In the genomic region with DNA sequence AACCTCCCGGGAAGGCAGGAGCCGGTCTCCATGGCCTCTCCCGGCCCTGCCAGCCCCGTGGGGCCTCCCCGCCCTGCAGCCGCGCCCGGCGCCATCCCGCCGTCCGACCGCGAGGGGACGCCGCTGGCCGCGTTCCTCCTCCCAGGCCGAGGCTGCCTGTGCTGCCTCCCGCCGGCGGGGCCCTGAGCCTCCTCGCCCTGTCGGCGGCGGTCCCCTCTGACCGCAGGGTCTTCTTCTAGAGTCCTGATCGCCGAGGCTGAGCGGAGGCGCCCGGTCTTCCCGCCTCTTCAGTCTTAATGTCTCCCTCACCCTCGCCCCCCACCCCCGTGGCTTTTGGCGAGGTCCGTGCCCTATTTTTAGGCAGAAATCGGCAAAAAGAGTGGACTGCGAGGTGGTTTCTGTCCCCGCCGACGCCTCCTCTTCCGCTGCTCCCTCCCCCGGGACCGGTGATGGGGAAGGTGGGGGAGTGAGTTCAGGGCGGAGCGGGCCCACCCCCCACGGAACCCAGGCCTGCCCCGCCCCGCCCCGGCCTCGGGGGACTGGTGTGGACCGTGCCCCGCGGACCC, we compare ENCODE assay signal across 8 cellular contexts. TPM values are rescaled to one million over a fixed set of nuclear protein-coding genes. Genes with fewer than 3 reads are reported as not detected.
A peak's percentile ranks its signal among the peaks of the same experiment; 100 is the strongest.
DNase-seq lines count a peak whose midpoint lies in the region; ATAC-seq and TF ChIP-seq lines count a peak whose summit lies in the region.

No MANE protein-coding gene starts in this region.

- no peaks in the 10 kb centered on the region for H3K9me3 Mint-ChIP-seq in activated T-cell treated with anti-CD3 and anti-CD28 coated beads, Interleukin-2, amount 50 U/mL, for 4 hours

- TF ChIP-seq CTCF in AG09309 (IDR thresholded peaks at IDR 0.05; ENCODE audit: control insufficient read depth, insufficient read depth, low read depth, low read length, missing control alignments) (peak; percentile 58), fibroblast of the aortic adventitia (IDR thresholded peaks at IDR 0.05; ENCODE audit: insufficient read depth, low read length) (peak; percentile 57), parathyroid adenoma (IDR thresholded peaks at IDR 0.05) (peak; percentile 19)

- no peaks in the 10 kb centered on the region for H3K36me3 Mint-ChIP-seq in activated T-cell treated with anti-CD3 and anti-CD28 coated beads, Interleukin-2, amount 50 U/mL, for 4 hours (ENCODE audit: insufficient read depth)

- H3K4me2 ChIP-seq in parathyroid adenoma (ENCODE audit: low read length): peak overlapping the region; percentile 44

- H3K4me3 ChIP-seq in AG09309 (ENCODE audit: control insufficient read depth, low read depth, low read length): peak overlapping the region; percentile 44
- peak overlapping the region; percentile 51 for H3K4me3 ChIP-seq in fibroblast of the aortic adventitia (ENCODE audit: low read depth, low read length)
- peak overlapping the region; percentile 20 for H3K4me3 ChIP-seq in parathyroid adenoma (ENCODE audit: low read depth, low read length)

- H3K79me2 ChIP-seq in parathyroid adenoma: no peaks in the 10 kb centered on the region

- H3K4me1 ChIP-seq in parathyroid adenoma: peaks cover 16% of the 10 kb centered on the region

- peak; percentile 18 for TF ChIP-seq POLR2A in GM19193 (IDR thresholded peaks at IDR 0.05; ENCODE audit: extremely low read depth, insufficient read depth, insufficient read length)

- no peak overlapping the region for H3K9ac ChIP-seq in parathyroid adenoma

- H3K9me3 ChIP-seq in parathyroid adenoma (ENCODE audit: control insufficient read depth, low read length): no peaks in the 10 kb centered on the region

- H3K4me3 Mint-ChIP-seq in activated T-cell treated with anti-CD3 and anti-CD28 coated beads, Interleukin-2, amount 50 U/mL, for 4 hours: peak overlapping the region; percentile 58

- H2AFZ ChIP-seq in parathyroid adenoma: peak overlapping the region; percentile 60

- H3K27ac ChIP-seq in parathyroid adenoma: no peak overlapping the region

- CTCF ChIA-PET in HEK293T (lab: Yijun Ruan, JAX): no interaction called here

- POLR2A ChIA-PET in HEK293T (lab: Yijun Ruan, JAX): no interaction called here

- DNase-seq in AG09309 (ENCODE audit: low read depth): no peak
- DNase-seq in NCI-H2107 (lab: John Stamatoyannopoulos, UW): peak; percentile 22
- peak; percentile 34 for DNase-seq in activated T-cell treated with anti-CD3 and anti-CD28 coated beads, Interleukin-2, amount 50 U/mL, for 4 hours
- DNase-seq in fibroblast of the aortic adventitia (ENCODE audit: low read depth): peak; percentile 65
- DNase-seq in HEK293T (ENCODE audit: extremely low spot score): no peak
- no peak for DNase-seq in globus pallidus (ENCODE audit: low spot score)

- no peaks in the 10 kb centered on the region for H3K27me3 ChIP-seq in parathyroid adenoma (ENCODE audit: control insufficient read depth, insufficient read depth, low read length)

- H3K36me3 ChIP-seq in parathyroid adenoma (ENCODE audit: control insufficient read depth, insufficient read depth, low read length): no peaks in the 10 kb centered on the region

- peak; percentile 63 to 72 for ATAC-seq in activated T-cell treated with anti-CD3 and anti-CD28 coated beads, Interleukin-2, amount 50 U/mL, for 4 hours

- peaks cover 7% of the 10 kb centered on the region for H3K27me3 Mint-ChIP-seq in activated T-cell treated with anti-CD3 and anti-CD28 coated beads, Interleukin-2, amount 50 U/mL, for 4 hours (ENCODE audit: low read depth)

- H3K4me1 Mint-ChIP-seq in activated T-cell treated with anti-CD3 and anti-CD28 coated beads, Interleukin-2, amount 50 U/mL, for 4 hours (ENCODE audit: low read depth): peaks cover 13% of the 10 kb centered on the region

TF ChIP-seq in HEK293T, 16 proteins besides CTCF, POLR2A, EP300 and RAD21:
- TF ChIP-seq TARDBP (IDR thresholded peaks at IDR 0.05) (no peak), NFRKB (IDR thresholded peaks at IDR 0.05) (no peak), FOXM1 (IDR thresholded peaks at IDR 0.05; ENCODE audit: borderline replicate concordance) (no peak), ARNT (IDR thresholded peaks at IDR 0.05) (no peak), HDGF (IDR thresholded peaks at IDR 0.05; ENCODE audit: borderline replicate concordance) (no peak), L3MBTL2 (conservative IDR thresholded peaks at IDR 0.05) (no peak), CTBP1 (IDR thresholded peaks at IDR 0.05; ENCODE audit: borderline replicate concordance) (no peak), FOXK2 (IDR thresholded peaks at IDR 0.05) (no peak), LEF1 (IDR thresholded peaks at IDR 0.05; ENCODE audit: borderline replicate concordance) (no peak), FOXA1 (IDR thresholded peaks at IDR 0.05) (no peak)

RNA-seq across cellular contexts. Expression of gene CPNE7, which starts 0.8 kb away (rescaled TPM):
- 10 to 100 TPM; 18.0 to 19.5 (median 19.1) TPM for total RNA-seq in activated T-cell treated with anti-CD3 and anti-CD28 coated beads, Interleukin-2, amount 50 U/mL, for 4 hours
- 0.65 and 13.1 TPM in 2 replicates for total RNA-seq in fibroblast of the aortic adventitia (ENCODE audit: low replicate concordance)

RNA-seq across cellular contexts. Expression of gene RPL13, which starts 14.3 kb away (rescaled TPM):
- total RNA-seq in activated T-cell treated with anti-CD3 and anti-CD28 coated beads, Interleukin-2, amount 50 U/mL, for 4 hours: 1,000 to 10,000 TPM; 3,320 to 3,425 (median 3,389) TPM
- 3,215 and 3,366 TPM in 2 replicates for total RNA-seq in fibroblast of the aortic adventitia (ENCODE audit: low replicate concordance)

RNA-seq across cellular contexts. Expression of gene DPEP1, which starts 38.7 kb away (rescaled TPM):
- total RNA-seq in activated T-cell treated with anti-CD3 and anti-CD28 coated beads, Interleukin-2, amount 50 U/mL, for 4 hours: not detected
- total RNA-seq in fibroblast of the aortic adventitia (ENCODE audit: low replicate concordance): not detected in 2 replicates

Comparison
In these comparisons a context has a peak if more than half of its experiments do, and no peak if none do; other contexts are left out.
1. DNase-seq: peak in NCI-H2107 (single experiment), activated T-cell treated with anti-CD3 and anti-CD28 coated beads, Interleukin-2, amount 50 U/mL, for 4 hours (single experiment) and fibroblast of the aortic adventitia (single experiment); none in AG09309 (single experiment), HEK293T (single experiment) and globus pallidus (single experiment).
2. Peak in every context shown above with its lines, with median percentiles within 50 percentile points of each other: H3K4me3 ChIP-seq and CTCF ChIP-seq.